ENCODE assay signal across 8 cellular contexts in genomic region chr2:72892506-72893173, GRCh38. TPM values are rescaled to one million over a fixed set of nuclear protein-coding genes. Genes with fewer than 3 reads are reported as not detected.
DNase-seq lines count a peak whose midpoint lies in the region; ATAC-seq and TF ChIP-seq lines count a peak whose summit lies in the region.

No MANE protein-coding gene starts in this region.

- H3K36me3 Mint-ChIP-seq in stimulated activated effector memory CD8-positive, alpha-beta T cell treated with anti-CD3 and anti-CD28 coated beads, Interleukin-12 subunit alpha, Interleukin-12 subunit beta, amount 100 ng/mL, for 72 hours, result no peaks in the 10 kb centered on the region

- H3K9me3 Mint-ChIP-seq in stimulated activated effector memory CD8-positive, alpha-beta T cell treated with anti-CD3 and anti-CD28 coated beads, Interleukin-12 subunit alpha, Interleukin-12 subunit beta, amount 100 ng/mL, for 72 hours, result no peaks in the 10 kb centered on the region

- intact Hi-C loops in lower lobe of right lung (cut with DNase I), result no loop called here

- H3K4me1 Mint-ChIP-seq in stimulated activated effector memory CD8-positive, alpha-beta T cell treated with anti-CD3 and anti-CD28 coated beads, Interleukin-12 subunit alpha, Interleukin-12 subunit beta, amount 100 ng/mL, for 72 hours, result peaks cover 9% of the 10 kb centered on the region

- H3K9me3 ChIP-seq in lower lobe of right lung, result no peaks in the 10 kb centered on the region

- H3K36me3 ChIP-seq in lower lobe of right lung, result peaks cover 22% of the 10 kb centered on the region

- ATAC-seq in GM18511 (IDR thresholded peaks at IDR 0.05; ENCODE audit: unreplicated experiment), result peak; percentile 55
- ATAC-seq in HG03045 (IDR thresholded peaks at IDR 0.05; ENCODE audit: unreplicated experiment), result peak; percentile 68
- ATAC-seq in lower lobe of right lung, result peak; percentile 81 to 83
- ATAC-seq in stimulated activated effector memory CD8-positive, alpha-beta T cell treated with anti-CD3 and anti-CD28 coated beads, Interleukin-12 subunit alpha, Interleukin-12 subunit beta, amount 100 ng/mL, for 72 hours, result peak; percentile 83

- H3K4me1 ChIP-seq in lower lobe of right lung, result peaks cover 20% of the 10 kb centered on the region

- H3K27me3 ChIP-seq in lower lobe of right lung (ENCODE audit: low read depth), result peaks cover 27% of the 10 kb centered on the region

- no peak overlapping the region for H3K27ac Mint-ChIP-seq in stimulated activated effector memory CD8-positive, alpha-beta T cell treated with anti-CD3 and anti-CD28 coated beads, Interleukin-12 subunit alpha, Interleukin-12 subunit beta, amount 100 ng/mL, for 72 hours

- peak; percentile 91 for TF ChIP-seq CTCF in AG09319 (IDR thresholded peaks at IDR 0.05; ENCODE audit: low read depth, low read length)
- peak; percentile 75 for TF ChIP-seq CTCF in lower lobe of right lung (IDR thresholded peaks at IDR 0.05)

- no peak overlapping the region for H3K4me3 ChIP-seq in lower lobe of right lung

- H3K27ac ChIP-seq in lower lobe of right lung, result no peak overlapping the region

- no peak overlapping the region for H3K4me3 Mint-ChIP-seq in stimulated activated effector memory CD8-positive, alpha-beta T cell treated with anti-CD3 and anti-CD28 coated beads, Interleukin-12 subunit alpha, Interleukin-12 subunit beta, amount 100 ng/mL, for 72 hours

- DNase-seq in AG09319 (ENCODE audit: extremely low read depth, low read depth) (peak; percentile 52), NCI-H2196 (lab: John Stamatoyannopoulos, UW; ENCODE audit: unreplicated experiment) (peak; percentile 45), dedifferentiated amniotic fluid mesenchymal stem cell (ENCODE audit: extremely low spot score) (peak; percentile 62), lower lobe of right lung (peak; percentile 79)
- DNase-seq in activated CD4-positive, CD25-positive, alpha-beta regulatory T cell treated with anti-CD3 and anti-CD28 coated beads, Interleukin-2, amount 50 U/mL, for 72 hours, result peak; percentile 49
- peak; percentile 46 to 68 for DNase-seq in stimulated activated effector memory CD8-positive, alpha-beta T cell treated with anti-CD3 and anti-CD28 coated beads, Interleukin-12 subunit alpha, Interleukin-12 subunit beta, amount 100 ng/mL, for 72 hours (ENCODE audit: low spot score in 2 of 2)

RNA-seq across cellular contexts. Expression of gene SPR, which starts 5.4 kb away (rescaled TPM):
- total RNA-seq in lower lobe of right lung, result 46.2 TPM

RNA-seq across cellular contexts. Expression of gene EMX1, which starts 24.7 kb away (rescaled TPM):
- total RNA-seq in lower lobe of right lung, result not detected
